Comparison of ENCODE assay signal across 1 cellular context in the genomic region with DNA sequence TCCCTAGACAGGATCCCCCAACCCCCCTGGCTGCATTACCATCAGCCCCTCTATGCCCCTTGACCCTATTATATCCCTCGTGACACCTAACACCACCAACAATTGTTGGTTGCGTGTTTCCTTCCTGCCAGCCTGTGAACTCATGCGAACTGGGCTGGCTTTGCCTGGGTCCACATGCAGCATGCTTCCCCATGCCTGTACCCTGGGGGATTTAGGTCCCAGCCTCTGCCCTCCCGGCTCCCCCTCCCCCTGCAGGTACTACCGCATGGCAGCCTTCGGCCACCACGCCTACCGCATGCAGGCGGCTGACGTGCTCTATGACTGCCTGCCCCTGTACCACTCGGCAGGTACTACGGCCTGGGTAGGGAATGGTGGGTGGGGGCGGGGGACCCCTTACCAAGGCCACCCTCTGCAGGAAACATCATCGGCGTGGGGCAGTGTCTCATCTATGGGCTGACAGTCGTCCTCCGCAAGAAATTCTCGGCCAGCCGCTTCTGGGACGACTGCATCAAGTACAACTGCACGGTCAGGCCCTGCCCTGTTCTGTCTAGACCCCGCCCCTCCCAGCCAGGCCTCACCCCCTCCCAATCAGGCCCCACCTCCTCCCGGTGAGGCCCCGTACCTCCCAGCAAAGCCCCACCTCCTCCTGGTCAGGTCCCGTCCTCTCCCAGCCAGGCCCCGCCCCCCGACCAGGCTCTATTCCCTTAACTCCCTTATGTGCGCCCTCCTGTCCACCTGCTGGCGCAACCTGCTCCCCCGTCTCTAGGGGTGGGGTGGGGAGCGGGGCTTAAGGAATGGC.
TF ChIP-seq lines count a peak whose summit lies in the region.

No MANE protein-coding gene starts in this region.

TF ChIP-seq in HEK293, 187 proteins besides CTCF, POLR2A, EP300 and RAD21 (continued from another document):
- TF ChIP-seq, protein P1, sequence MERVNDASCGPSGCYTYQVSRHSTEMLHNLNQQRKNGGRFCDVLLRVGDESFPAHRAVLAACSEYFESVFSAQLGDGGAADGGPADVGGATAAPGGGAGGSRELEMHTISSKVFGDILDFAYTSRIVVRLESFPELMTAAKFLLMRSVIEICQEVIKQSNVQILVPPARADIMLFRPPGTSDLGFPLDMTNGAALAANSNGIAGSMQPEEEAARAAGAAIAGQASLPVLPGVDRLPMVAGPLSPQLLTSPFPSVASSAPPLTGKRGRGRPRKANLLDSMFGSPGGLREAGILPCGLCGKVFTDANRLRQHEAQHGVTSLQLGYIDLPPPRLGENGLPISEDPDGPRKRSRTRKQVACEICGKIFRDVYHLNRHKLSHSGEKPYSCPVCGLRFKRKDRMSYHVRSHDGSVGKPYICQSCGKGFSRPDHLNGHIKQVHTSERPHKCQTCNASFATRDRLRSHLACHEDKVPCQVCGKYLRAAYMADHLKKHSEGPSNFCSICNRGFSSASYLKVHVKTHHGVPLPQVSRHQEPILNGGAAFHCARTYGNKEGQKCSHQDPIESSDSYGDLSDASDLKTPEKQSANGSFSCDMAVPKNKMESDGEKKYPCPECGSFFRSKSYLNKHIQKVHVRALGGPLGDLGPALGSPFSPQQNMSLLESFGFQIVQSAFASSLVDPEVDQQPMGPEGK (tag by site-specific recombination; IDR thresholded peaks at IDR 0.05): peak; percentile 45
- no peak for TF ChIP-seq ZNF549 (tag by site-specific recombination; IDR thresholded peaks at IDR 0.05)
- no peak for TF ChIP-seq ZNF146 (tag by site-specific recombination; IDR thresholded peaks at IDR 0.05)
- TF ChIP-seq, protein P2, sequence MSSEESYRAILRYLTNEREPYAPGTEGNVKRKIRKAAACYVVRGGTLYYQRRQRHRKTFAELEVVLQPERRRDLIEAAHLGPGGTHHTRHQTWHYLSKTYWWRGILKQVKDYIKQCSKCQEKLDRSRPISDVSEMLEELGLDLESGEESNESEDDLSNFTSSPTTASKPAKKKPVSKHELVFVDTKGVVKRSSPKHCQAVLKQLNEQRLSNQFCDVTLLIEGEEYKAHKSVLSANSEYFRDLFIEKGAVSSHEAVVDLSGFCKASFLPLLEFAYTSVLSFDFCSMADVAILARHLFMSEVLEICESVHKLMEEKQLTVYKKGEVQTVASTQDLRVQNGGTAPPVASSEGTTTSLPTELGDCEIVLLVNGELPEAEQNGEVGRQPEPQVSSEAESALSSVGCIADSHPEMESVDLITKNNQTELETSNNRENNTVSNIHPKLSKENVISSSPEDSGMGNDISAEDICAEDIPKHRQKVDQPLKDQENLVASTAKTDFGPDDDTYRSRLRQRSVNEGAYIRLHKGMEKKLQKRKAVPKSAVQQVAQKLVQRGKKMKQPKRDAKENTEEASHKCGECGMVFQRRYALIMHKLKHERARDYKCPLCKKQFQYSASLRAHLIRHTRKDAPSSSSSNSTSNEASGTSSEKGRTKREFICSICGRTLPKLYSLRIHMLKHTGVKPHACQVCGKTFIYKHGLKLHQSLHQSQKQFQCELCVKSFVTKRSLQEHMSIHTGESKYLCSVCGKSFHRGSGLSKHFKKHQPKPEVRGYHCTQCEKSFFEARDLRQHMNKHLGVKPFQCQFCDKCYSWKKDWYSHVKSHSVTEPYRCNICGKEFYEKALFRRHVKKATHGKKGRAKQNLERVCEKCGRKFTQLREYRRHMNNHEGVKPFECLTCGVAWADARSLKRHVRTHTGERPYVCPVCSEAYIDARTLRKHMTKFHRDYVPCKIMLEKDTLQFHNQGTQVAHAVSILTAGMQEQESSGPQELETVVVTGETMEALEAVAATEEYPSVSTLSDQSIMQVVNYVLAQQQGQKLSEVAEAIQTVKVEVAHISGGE (tag by site-specific recombination; conservative IDR thresholded peaks at IDR 0.05; ENCODE audit: low read depth): no peak
- TF ChIP-seq, protein P3, sequence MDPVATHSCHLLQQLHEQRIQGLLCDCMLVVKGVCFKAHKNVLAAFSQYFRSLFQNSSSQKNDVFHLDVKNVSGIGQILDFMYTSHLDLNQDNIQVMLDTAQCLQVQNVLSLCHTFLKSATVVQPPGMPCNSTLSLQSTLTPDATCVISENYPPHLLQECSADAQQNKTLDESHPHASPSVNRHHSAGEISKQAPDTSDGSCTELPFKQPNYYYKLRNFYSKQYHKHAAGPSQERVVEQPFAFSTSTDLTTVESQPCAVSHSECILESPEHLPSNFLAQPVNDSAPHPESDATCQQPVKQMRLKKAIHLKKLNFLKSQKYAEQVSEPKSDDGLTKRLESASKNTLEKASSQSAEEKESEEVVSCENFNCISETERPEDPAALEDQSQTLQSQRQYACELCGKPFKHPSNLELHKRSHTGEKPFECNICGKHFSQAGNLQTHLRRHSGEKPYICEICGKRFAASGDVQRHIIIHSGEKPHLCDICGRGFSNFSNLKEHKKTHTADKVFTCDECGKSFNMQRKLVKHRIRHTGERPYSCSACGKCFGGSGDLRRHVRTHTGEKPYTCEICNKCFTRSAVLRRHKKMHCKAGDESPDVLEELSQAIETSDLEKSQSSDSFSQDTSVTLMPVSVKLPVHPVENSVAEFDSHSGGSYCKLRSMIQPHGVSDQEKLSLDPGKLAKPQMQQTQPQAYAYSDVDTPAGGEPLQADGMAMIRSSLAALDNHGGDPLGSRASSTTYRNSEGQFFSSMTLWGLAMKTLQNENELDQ (tag by site-specific recombination; IDR thresholded peaks at IDR 0.05; ENCODE audit: low read depth): no peak
- no peak for TF ChIP-seq ZBTB20 (tag by site-specific recombination; IDR thresholded peaks at IDR 0.05)
- no peak for TF ChIP-seq GFI1B (tag by site-specific recombination; IDR thresholded peaks at IDR 0.05)
- TF ChIP-seq, protein P4, sequence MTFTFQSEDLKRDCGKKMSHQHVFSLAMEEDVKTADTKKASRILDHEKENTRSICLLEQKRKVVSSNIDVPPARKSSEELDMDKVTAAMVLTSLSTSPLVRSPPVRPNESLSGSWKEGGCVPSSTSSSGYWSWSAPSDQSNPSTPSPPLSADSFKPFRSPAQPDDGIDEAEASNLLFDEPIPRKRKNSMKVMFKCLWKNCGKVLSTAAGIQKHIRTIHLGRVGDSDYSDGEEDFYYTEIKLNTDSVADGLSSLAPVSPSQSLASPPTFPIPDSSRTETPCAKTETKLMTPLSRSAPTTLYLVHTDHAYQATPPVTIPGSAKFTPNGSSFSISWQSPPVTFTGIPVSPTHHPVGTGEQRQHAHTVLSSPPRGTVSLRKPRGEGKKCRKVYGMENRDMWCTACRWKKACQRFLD (tag by site-specific recombination; IDR thresholded peaks at IDR 0.05): no peak
- no peak for TF ChIP-seq ZEB2 (tag by site-specific recombination; IDR thresholded peaks at IDR 0.05)
- TF ChIP-seq SETDB1 (IDR thresholded peaks at IDR 0.05; ENCODE audit: insufficient read length, low read length): no peak
- no peak for TF ChIP-seq KLF10 (tag by site-specific recombination; IDR thresholded peaks at IDR 0.05)
